In genomic region chr7:75442465-75443111, GRCh38 we compare ENCODE assay signal across 8 cellular contexts. TPM values are rescaled to one million over a fixed set of nuclear protein-coding genes. Genes with fewer than 3 reads are reported as not detected.
DNase-seq lines count a peak whose midpoint lies in the region; ATAC-seq and TF ChIP-seq lines count a peak whose summit lies in the region.
"Not testable (repeated sequence)": the region's sequence is repeated elsewhere in the genome, so short reads cannot be mapped to it uniquely, and the experiment has no call there.

No MANE protein-coding gene starts in this region.

- H3K27me3 Mint-ChIP-seq in activated T-helper 1 cell treated with anti-CD3 and anti-CD28 coated beads, Interleukin-12 subunit alpha, Interleukin-12 subunit beta, Interleukin-2, Interleukin-4 antibody, amounts not matched to agents 30 ng/mL and 10 ng/mL and 1 ng/mL, durations not matched to agents 14 hours and 24 hours and 36 hours (ENCODE audit: insufficient read depth) = not testable (repeated sequence)

- DNase-seq in DMS79 (lab: John Stamatoyannopoulos, UW) (peak; percentile 8), OCI-M1 (lab: John Stamatoyannopoulos, UW) (peak; percentile 57)
- peak; percentile 24 for DNase-seq in activated T-helper 1 cell treated with anti-CD3 and anti-CD28 coated beads, Interleukin-12 subunit alpha, Interleukin-12 subunit beta, Interleukin-2, Interleukin-4 antibody, amounts not matched to agents 30 ng/mL and 10 ng/mL and 1 ng/mL, durations not matched to agents 14 hours and 24 hours and 36 hours (ENCODE audit: low spot score)
- not testable (repeated sequence) for DNase-seq in epithelial cell of prostate (ENCODE audit: low read depth, low spot score); lower lobe of right lung
- DNase-seq in stimulated activated CD4-positive, alpha-beta T cell treated with anti-CD3 and anti-CD28 coated beads, Interleukin-2, amount 100 ng/mL, for 24 hours = peak; percentile 26 to 27

- H3K4me1 Mint-ChIP-seq in activated T-helper 1 cell treated with anti-CD3 and anti-CD28 coated beads, Interleukin-12 subunit alpha, Interleukin-12 subunit beta, Interleukin-2, Interleukin-4 antibody, amounts not matched to agents 30 ng/mL and 10 ng/mL and 1 ng/mL, durations not matched to agents 14 hours and 24 hours and 36 hours (ENCODE audit: low read depth) = not testable (repeated sequence)

- H3K9me3 ChIP-seq in lower lobe of right lung = not testable (repeated sequence)

- ATAC-seq in GM21390 (IDR thresholded peaks at IDR 0.05; ENCODE audit: unreplicated experiment) = peak; percentile 83
- peak; percentile 80 for ATAC-seq in HG03280 (IDR thresholded peaks at IDR 0.05; ENCODE audit: unreplicated experiment)
- peak; percentile 98 to 99 for ATAC-seq in lower lobe of right lung

- peak overlapping the region; percentile 93 for H3K4me3 Mint-ChIP-seq in activated T-helper 1 cell treated with anti-CD3 and anti-CD28 coated beads, Interleukin-12 subunit alpha, Interleukin-12 subunit beta, Interleukin-2, Interleukin-4 antibody, amounts not matched to agents 30 ng/mL and 10 ng/mL and 1 ng/mL, durations not matched to agents 14 hours and 24 hours and 36 hours

- intact Hi-C loops in activated T-helper 1 cell treated with anti-CD3 and anti-CD28 coated beads, Interleukin-12 subunit alpha, Interleukin-12 subunit beta, Interleukin-2, Interleukin-4 antibody, amounts not matched to agents 30 ng/mL and 10 ng/mL and 1 ng/mL, durations not matched to agents 14 hours and 24 hours and 36 hours (cut with micrococcal nuclease); lower lobe of right lung (cut with DNase I): not testable (repeated sequence)

- H3K27me3 ChIP-seq in lower lobe of right lung (ENCODE audit: low read depth) = not testable (repeated sequence)

- peak overlapping the region; percentile 64 for H3K4me3 ChIP-seq in lower lobe of right lung

- H3K36me3 Mint-ChIP-seq in activated T-helper 1 cell treated with anti-CD3 and anti-CD28 coated beads, Interleukin-12 subunit alpha, Interleukin-12 subunit beta, Interleukin-2, Interleukin-4 antibody, amounts not matched to agents 30 ng/mL and 10 ng/mL and 1 ng/mL, durations not matched to agents 14 hours and 24 hours and 36 hours (ENCODE audit: low read depth) = peaks cover 19% of the 10 kb centered on the region

- peak overlapping the region; percentile 95 for H3K27ac Mint-ChIP-seq in activated T-helper 1 cell treated with anti-CD3 and anti-CD28 coated beads, Interleukin-12 subunit alpha, Interleukin-12 subunit beta, Interleukin-2, Interleukin-4 antibody, amounts not matched to agents 30 ng/mL and 10 ng/mL and 1 ng/mL, durations not matched to agents 14 hours and 24 hours and 36 hours

- not testable (repeated sequence) for H3K4me1 ChIP-seq in lower lobe of right lung

- peaks cover 33% of the 10 kb centered on the region for H3K36me3 ChIP-seq in lower lobe of right lung

- not testable (repeated sequence) for H3K9me3 Mint-ChIP-seq in activated T-helper 1 cell treated with anti-CD3 and anti-CD28 coated beads, Interleukin-12 subunit alpha, Interleukin-12 subunit beta, Interleukin-2, Interleukin-4 antibody, amounts not matched to agents 30 ng/mL and 10 ng/mL and 1 ng/mL, durations not matched to agents 14 hours and 24 hours and 36 hours

- TF ChIP-seq CTCF in lower lobe of right lung (IDR thresholded peaks at IDR 0.05) = not testable (repeated sequence)

- H3K27ac ChIP-seq in epithelial cell of prostate (peak overlapping the region; percentile 48), lower lobe of right lung (peak overlapping the region; percentile 84)

RNA-seq across cellular contexts. Expression of gene POM121C, which starts 43.5 kb away (rescaled TPM):
- total RNA-seq in activated T-helper 1 cell treated with anti-CD3 and anti-CD28 coated beads, Interleukin-12 subunit alpha, Interleukin-12 subunit beta, Interleukin-2, Interleukin-4 antibody, amounts not matched to agents 30 ng/mL and 10 ng/mL and 1 ng/mL, durations not matched to agents 14 hours and 24 hours and 36 hours = 76.9 and 82.7 TPM in 2 replicates
- 35.7 TPM for total RNA-seq in lower lobe of right lung

RNA-seq across cellular contexts. Expression of gene TRIM73, which starts 47.2 kb away (rescaled TPM):
- total RNA-seq in activated T-helper 1 cell treated with anti-CD3 and anti-CD28 coated beads, Interleukin-12 subunit alpha, Interleukin-12 subunit beta, Interleukin-2, Interleukin-4 antibody, amounts not matched to agents 30 ng/mL and 10 ng/mL and 1 ng/mL, durations not matched to agents 14 hours and 24 hours and 36 hours = 5.7 and 6.6 TPM in 2 replicates
- 5.6 TPM for total RNA-seq in lower lobe of right lung

RNA-seq across cellular contexts. Expression of gene SPDYE5, which starts 49.5 kb away (rescaled TPM):
- not detected in 2 replicates for total RNA-seq in activated T-helper 1 cell treated with anti-CD3 and anti-CD28 coated beads, Interleukin-12 subunit alpha, Interleukin-12 subunit beta, Interleukin-2, Interleukin-4 antibody, amounts not matched to agents 30 ng/mL and 10 ng/mL and 1 ng/mL, durations not matched to agents 14 hours and 24 hours and 36 hours
- total RNA-seq in lower lobe of right lung = not detected
